In genomic region chr9:124078641-124079040, GRCh38 we compare ENCODE assay signal across 1 cellular context.
TF ChIP-seq lines count a peak whose summit lies in the region.

No MANE protein-coding gene starts in this region.

TF ChIP-seq in HepG2, 621 proteins besides CTCF, POLR2A, EP300 and RAD21 (continued from another document and continues in another):
- TF ChIP-seq HOMEZ (CRISPR knock-in tag; IDR thresholded peaks at IDR 0.05; ENCODE audit: low read depth), result no peak
- TF ChIP-seq ZSCAN25 (CRISPR knock-in tag; IDR thresholded peaks at IDR 0.05), result no peak
- no peak for TF ChIP-seq MATR3 (CRISPR knock-in tag; IDR thresholded peaks at IDR 0.05)
- TF ChIP-seq ZNF205 (CRISPR knock-in tag; IDR thresholded peaks at IDR 0.05), result no peak
- no peak for TF ChIP-seq ZNF292 (CRISPR knock-in tag; IDR thresholded peaks at IDR 0.05; ENCODE audit: borderline replicate concordance, low read depth)
- TF ChIP-seq HIC2 (CRISPR knock-in tag; IDR thresholded peaks at IDR 0.05; ENCODE audit: low read depth), result no peak
- TF ChIP-seq DNMT3B (CRISPR knock-in tag; conservative IDR thresholded peaks at IDR 0.05), result no peak
- no peak for TF ChIP-seq ELF1 (CRISPR knock-in tag; IDR thresholded peaks at IDR 0.05)
- peak; percentile 72; the same call in 1 of the 2 replicates for TF ChIP-seq JUNB (CRISPR knock-in tag; IDR thresholded peaks at IDR 0.05; ENCODE audit: borderline replicate concordance)
- TF ChIP-seq ZSCAN5A (CRISPR knock-in tag; IDR thresholded peaks at IDR 0.05; ENCODE audit: borderline replicate concordance), result no peak
- TF ChIP-seq ZEB1 (IDR thresholded peaks at IDR 0.05; ENCODE audit: insufficient replicate concordance, low read depth), result no peak
- no peak for TF ChIP-seq HDAC6 (IDR thresholded peaks at IDR 0.05; ENCODE audit: low read depth, low read length)
- TF ChIP-seq KLF9 (CRISPR knock-in tag; IDR thresholded peaks at IDR 0.05; ENCODE audit: low read depth), result no peak
- TF ChIP-seq ZNF567 (CRISPR knock-in tag; IDR thresholded peaks at IDR 0.05; ENCODE audit: borderline replicate concordance), result no peak
- no peak for TF ChIP-seq CHD2 (IDR thresholded peaks at IDR 0.05; ENCODE audit: low read depth, low read length)
- no peak for TF ChIP-seq ZNF333 (CRISPR knock-in tag; IDR thresholded peaks at IDR 0.05; ENCODE audit: borderline replicate concordance)
- TF ChIP-seq SIX1 (CRISPR knock-in tag; IDR thresholded peaks at IDR 0.05; ENCODE audit: borderline replicate concordance), result peak; percentile 34; the same call in 1 of the 2 replicates
- TF ChIP-seq ZNF703 (CRISPR knock-in tag; IDR thresholded peaks at IDR 0.05; ENCODE audit: borderline replicate concordance), result no peak
- no peak; the same call in 1 of the 2 replicates for TF ChIP-seq ARID4A (CRISPR knock-in tag; IDR thresholded peaks at IDR 0.05; ENCODE audit: borderline replicate concordance)
- TF ChIP-seq ZNF543 (CRISPR knock-in tag; IDR thresholded peaks at IDR 0.05), result no peak
- no peak for TF ChIP-seq FOXK1 (CRISPR knock-in tag; IDR thresholded peaks at IDR 0.05; ENCODE audit: borderline replicate concordance, low read depth)
- no peak for TF ChIP-seq AGO1 (IDR thresholded peaks at IDR 0.05; ENCODE audit: low read depth, low read length, poor library complexity, severe bottlenecking)
- TF ChIP-seq EZH2 (conservative IDR thresholded peaks at IDR 0.05; ENCODE audit: low read depth, low read length), result no peak
- peak; percentile 33; the same call in 1 of the 2 replicates for TF ChIP-seq HHEX (CRISPR knock-in tag; IDR thresholded peaks at IDR 0.05)
- no peak for TF ChIP-seq RFXAP (CRISPR knock-in tag; IDR thresholded peaks at IDR 0.05; ENCODE audit: borderline replicate concordance)
- no peak for TF ChIP-seq ZNF776 (CRISPR knock-in tag; IDR thresholded peaks at IDR 0.05)
- no peak for TF ChIP-seq ZNF747 (CRISPR knock-in tag; IDR thresholded peaks at IDR 0.05; ENCODE audit: borderline replicate concordance)
- peak; percentile 50; the same call in 1 of the 2 replicates for TF ChIP-seq MAX (IDR thresholded peaks at IDR 0.05)
- no peak for TF ChIP-seq ZNF781 (CRISPR knock-in tag; IDR thresholded peaks at IDR 0.05; ENCODE audit: borderline replicate concordance, not compliant biosample characterization)
- TF ChIP-seq ZGPAT (CRISPR knock-in tag; IDR thresholded peaks at IDR 0.05), result peak; percentile 43
- TF ChIP-seq TAF1 (CRISPR knock-in tag; IDR thresholded peaks at IDR 0.05), result no peak
- no peak for TF ChIP-seq HNF1A (IDR thresholded peaks at IDR 0.05; ENCODE audit: low read depth)
- TF ChIP-seq HNF1A (CRISPR knock-in tag; IDR thresholded peaks at IDR 0.05; ENCODE audit: borderline replicate concordance), result no peak
- TF ChIP-seq CREBL2 (CRISPR knock-in tag; IDR thresholded peaks at IDR 0.05; ENCODE audit: borderline replicate concordance), result no peak
- no peak for TF ChIP-seq ZNF180 (CRISPR knock-in tag; IDR thresholded peaks at IDR 0.05; ENCODE audit: borderline replicate concordance, low read depth)
- TF ChIP-seq ZNF597 (CRISPR knock-in tag; IDR thresholded peaks at IDR 0.05), result no peak
- no peak for TF ChIP-seq EHMT2 (IDR thresholded peaks at IDR 0.05; ENCODE audit: borderline replicate concordance, low read depth, low read length)
- no peak for TF ChIP-seq NFE2L1 (CRISPR knock-in tag; IDR thresholded peaks at IDR 0.05; ENCODE audit: borderline replicate concordance)
- no peak for TF ChIP-seq SMC3 (IDR thresholded peaks at IDR 0.05; ENCODE audit: low read length)
- TF ChIP-seq ZNF629 (CRISPR knock-in tag; conservative IDR thresholded peaks at IDR 0.05), result no peak
- no peak for TF ChIP-seq ZBTB4 (CRISPR knock-in tag; IDR thresholded peaks at IDR 0.05; ENCODE audit: borderline replicate concordance)
- TF ChIP-seq ZNF430 (CRISPR knock-in tag; IDR thresholded peaks at IDR 0.05), result no peak
- peak; percentile 57 for TF ChIP-seq FOXA3 (CRISPR knock-in tag; IDR thresholded peaks at IDR 0.05)
- 0 out of 2 replicates have a peak, but pooled peaks have one; percentile 40 for TF ChIP-seq MTF2 (CRISPR knock-in tag; IDR thresholded peaks at IDR 0.05; ENCODE audit: borderline replicate concordance)
